Comparison of ENCODE assay signal across 1 cellular context in the genomic region with DNA sequence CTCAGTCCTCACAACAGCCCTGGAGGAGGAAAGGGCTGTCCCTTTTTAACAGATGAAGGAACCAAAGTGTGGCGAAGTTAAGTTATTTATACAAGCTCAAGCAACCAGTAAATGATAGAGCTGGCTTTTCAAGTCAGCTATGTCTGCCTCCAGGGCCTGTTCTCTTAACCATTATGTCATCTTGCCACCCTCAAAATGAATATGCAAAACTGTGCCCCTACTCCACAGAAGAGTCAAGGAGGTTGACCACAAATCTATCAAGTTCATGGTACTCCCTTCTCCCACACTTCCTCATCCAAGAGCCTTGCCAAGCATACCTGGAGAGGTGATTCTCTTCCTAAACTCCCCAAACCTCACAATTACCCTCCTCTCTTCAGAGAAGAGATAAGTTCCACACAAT.
TF ChIP-seq lines count a peak whose summit lies in the region.

No MANE protein-coding gene starts in this region.

TF ChIP-seq in GM12878, 131 proteins besides CTCF, POLR2A, EP300 and RAD21:
- TF ChIP-seq, protein P1, sequence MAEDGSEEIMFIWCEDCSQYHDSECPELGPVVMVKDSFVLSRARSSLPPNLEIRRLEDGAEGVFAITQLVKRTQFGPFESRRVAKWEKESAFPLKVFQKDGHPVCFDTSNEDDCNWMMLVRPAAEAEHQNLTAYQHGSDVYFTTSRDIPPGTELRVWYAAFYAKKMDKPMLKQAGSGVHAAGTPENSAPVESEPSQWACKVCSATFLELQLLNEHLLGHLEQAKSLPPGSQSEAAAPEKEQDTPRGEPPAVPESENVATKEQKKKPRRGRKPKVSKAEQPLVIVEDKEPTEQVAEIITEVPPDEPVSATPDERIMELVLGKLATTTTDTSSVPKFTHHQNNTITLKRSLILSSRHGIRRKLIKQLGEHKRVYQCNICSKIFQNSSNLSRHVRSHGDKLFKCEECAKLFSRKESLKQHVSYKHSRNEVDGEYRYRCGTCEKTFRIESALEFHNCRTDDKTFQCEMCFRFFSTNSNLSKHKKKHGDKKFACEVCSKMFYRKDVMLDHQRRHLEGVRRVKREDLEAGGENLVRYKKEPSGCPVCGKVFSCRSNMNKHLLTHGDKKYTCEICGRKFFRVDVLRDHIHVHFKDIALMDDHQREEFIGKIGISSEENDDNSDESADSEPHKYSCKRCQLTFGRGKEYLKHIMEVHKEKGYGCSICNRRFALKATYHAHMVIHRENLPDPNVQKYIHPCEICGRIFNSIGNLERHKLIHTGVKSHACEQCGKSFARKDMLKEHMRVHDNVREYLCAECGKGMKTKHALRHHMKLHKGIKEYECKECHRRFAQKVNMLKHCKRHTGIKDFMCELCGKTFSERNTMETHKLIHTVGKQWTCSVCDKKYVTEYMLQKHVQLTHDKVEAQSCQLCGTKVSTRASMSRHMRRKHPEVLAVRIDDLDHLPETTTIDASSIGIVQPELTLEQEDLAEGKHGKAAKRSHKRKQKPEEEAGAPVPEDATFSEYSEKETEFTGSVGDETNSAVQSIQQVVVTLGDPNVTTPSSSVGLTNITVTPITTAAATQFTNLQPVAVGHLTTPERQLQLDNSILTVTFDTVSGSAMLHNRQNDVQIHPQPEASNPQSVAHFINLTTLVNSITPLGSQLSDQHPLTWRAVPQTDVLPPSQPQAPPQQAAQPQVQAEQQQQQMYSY (CRISPR knock-in tag; IDR thresholded peaks at IDR 0.05), result no peak
- peak; percentile 41; the same call in 1 of the 3 replicates for TF ChIP-seq POU2F2 (IDR thresholded peaks at IDR 0.05; ENCODE audit: borderline replicate concordance, low read depth, low read length)
- TF ChIP-seq PAX5 (IDR thresholded peaks at IDR 0.05; ENCODE audit: borderline replicate concordance, low read depth, low read length), result no peak
- TF ChIP-seq SMC3 (IDR thresholded peaks at IDR 0.05; ENCODE audit: borderline replicate concordance, low read length), result no peak
- no peak for TF ChIP-seq TCF3 (IDR thresholded peaks at IDR 0.05; ENCODE audit: borderline replicate concordance, insufficient read depth, low read depth, low read length)
